ENCODE assay signal across 14 cellular contexts in genomic region chr13:26968431-26969335, GRCh38.
A peak's percentile ranks its signal among the peaks of the same experiment; 100 is the strongest.
DNase-seq lines count a peak whose midpoint lies in the region; ATAC-seq, FAIRE-seq and TF ChIP-seq lines count a peak whose summit lies in the region.
"Had no signal": no experiment of that assay in that cellular context is flagged by ENCODE, and none has a peak within 500 bp of the region (broad histone marks: within the 10 kb centered on the region; RNA-seq: fewer than 3 reads in every experiment).

No MANE protein-coding gene starts in this region.

- no peak overlapping the region for H3K4me3 ChIP-seq in fibroblast of mammary gland (ENCODE audit: control insufficient read depth, low read depth, low read length)
- no peak overlapping the region for H3K4me3 ChIP-seq in pancreas
- H3K4me3 ChIP-seq: GM12878, SJSA1 had no signal

- peaks cover 1% of the 10 kb centered on the region for H3K27me3 Mint-ChIP-seq in activated CD8-positive, alpha-beta T cell treated with anti-CD3 and anti-CD28 coated beads, Interleukin-2, amount 10 ng/mL, durations not matched to agents 7 days and 5 days (ENCODE audit: low read depth)
- H3K27me3 Mint-ChIP-seq in MCF 10A (ENCODE audit: insufficient read depth, unreplicated experiment) = peaks cover 33% of the 10 kb centered on the region

- BruUV-seq in MCF 10A (replicated peaks; lab: Mats Ljungman, UMichigan) = no TSS peak

- H3K27me3 ChIP-seq in pancreas = no peaks in the 10 kb centered on the region
- H3K27me3 ChIP-seq: SJSA1 had no signal

- H3K9me3 Mint-ChIP-seq in activated CD8-positive, alpha-beta T cell treated with anti-CD3 and anti-CD28 coated beads, Interleukin-2, amount 10 ng/mL, durations not matched to agents 7 days and 5 days (ENCODE audit: insufficient read depth) = no peaks in the 10 kb centered on the region
- H3K9me3 Mint-ChIP-seq in MCF 10A (ENCODE audit: unreplicated experiment) = no peaks in the 10 kb centered on the region
- H3K9me3 Mint-ChIP-seq: CD4-positive, alpha-beta memory T cell; IgD-negative memory B cell had no signal

- 31 to 35% methylated on average over 22 of the region's 22 CpGs for WGBS in pancreas, 2 donors

- H3K36me3 ChIP-seq in pancreas = no peaks in the 10 kb centered on the region
- H3K36me3 ChIP-seq: SJSA1 had no signal

- H3K27ac ChIP-seq in pancreas = peak overlapping the region in 3 of 4 donors; percentile 53 to 70 (median 68)
- H3K27ac ChIP-seq: SJSA1 had no signal

- no peaks in the 10 kb centered on the region for H3K9me3 ChIP-seq in pancreas
- H3K9me3 ChIP-seq: SJSA1 had no signal

- POLR2A ChIA-PET in activated CD8-positive, alpha-beta T cell treated with anti-CD3 and anti-CD28 coated beads, Interleukin-2, amount 10 ng/mL, durations not matched to agents 7 days and 5 days (lab: Charles Lee) = no interaction called here
- POLR2A ChIA-PET in MCF 10A (lab: Yijun Ruan, JAX) = no interaction called here

- ATAC-seq in pancreas (peak; percentile 49 to 76 (median 69)), GM21423 (IDR thresholded peaks at IDR 0.05; ENCODE audit: unreplicated experiment) (no peak)
- no peak for ATAC-seq in activated CD8-positive, alpha-beta T cell treated with anti-CD3 and anti-CD28 coated beads, Interleukin-2, amount 10 ng/mL, durations not matched to agents 7 days and 5 days
- ATAC-seq: effector memory CD8-positive, alpha-beta T cell; GM12878; stimulated activated naive CD8-positive, alpha-beta T cell treated with anti-CD3 and anti-CD28 coated beads, Interleukin-15, Interleukin-2, amounts not matched to agents 100 U/mL and 50 U/mL, for 24 hours had no signal

- peak; percentile 45 for DNase-seq in DMS 273 treated with DMSO at 0.1 percent for 48 hours (lab: John Stamatoyannopoulos, UW)
- DNase-seq in NCI-H1694 (lab: John Stamatoyannopoulos, UW) = peak; percentile 88
- peak; percentile 12 for DNase-seq in fibroblast of mammary gland (ENCODE audit: low read depth)
- DNase-seq in pancreas = peak; percentile 62 to 80 (median 68)
- no peak for DNase-seq in activated CD8-positive, alpha-beta T cell treated with anti-CD3 and anti-CD28 coated beads, Interleukin-2, amount 10 ng/mL, durations not matched to agents 7 days and 5 days
- no peak for DNase-seq in cerebellum (ENCODE audit: low spot score)
- no peak for DNase-seq in MCF 10A (ENCODE audit: unreplicated experiment)
- DNase-seq: CD4-positive, alpha-beta memory T cell; effector memory CD8-positive, alpha-beta T cell; stimulated activated naive CD8-positive, alpha-beta T cell treated with anti-CD3 and anti-CD28 coated beads, Interleukin-15, Interleukin-2, amounts not matched to agents 100 U/mL and 50 U/mL, for 24 hours had no signal

- no peak for FAIRE-seq in pancreas (lab: Jason Lieb, UNC)
- FAIRE-seq: GM12878 had no signal

- peaks cover 3% of the 10 kb centered on the region for H3K4me1 Mint-ChIP-seq in activated CD8-positive, alpha-beta T cell treated with anti-CD3 and anti-CD28 coated beads, Interleukin-2, amount 10 ng/mL, durations not matched to agents 7 days and 5 days (ENCODE audit: low read depth)
- H3K4me1 Mint-ChIP-seq in MCF 10A (ENCODE audit: insufficient read depth, unreplicated experiment) = no peaks in the 10 kb centered on the region

- H3K36me3 Mint-ChIP-seq in activated CD8-positive, alpha-beta T cell treated with anti-CD3 and anti-CD28 coated beads, Interleukin-2, amount 10 ng/mL, durations not matched to agents 7 days and 5 days (ENCODE audit: low read depth) = no peaks in the 10 kb centered on the region
- no peaks in the 10 kb centered on the region for H3K36me3 Mint-ChIP-seq in MCF 10A (ENCODE audit: insufficient read depth, unreplicated experiment)
- H3K36me3 Mint-ChIP-seq: CD4-positive, alpha-beta memory T cell; IgD-negative memory B cell had no signal

- H3K4me3 Mint-ChIP-seq in activated CD8-positive, alpha-beta T cell treated with anti-CD3 and anti-CD28 coated beads, Interleukin-2, amount 10 ng/mL, durations not matched to agents 7 days and 5 days = no peak overlapping the region
- H3K4me3 Mint-ChIP-seq in MCF 10A (ENCODE audit: unreplicated experiment) = no peak overlapping the region
- H3K4me3 Mint-ChIP-seq: CD4-positive, alpha-beta memory T cell; effector memory CD8-positive, alpha-beta T cell; IgD-negative memory B cell had no signal

- H3K27ac Mint-ChIP-seq in activated CD8-positive, alpha-beta T cell treated with anti-CD3 and anti-CD28 coated beads, Interleukin-2, amount 10 ng/mL, durations not matched to agents 7 days and 5 days = no peak overlapping the region
- H3K27ac Mint-ChIP-seq in MCF 10A (ENCODE audit: low read depth, unreplicated experiment) = no peak overlapping the region
- H3K27ac Mint-ChIP-seq: CD4-positive, alpha-beta memory T cell; effector memory CD8-positive, alpha-beta T cell had no signal

- CTCF ChIA-PET in activated CD8-positive, alpha-beta T cell treated with anti-CD3 and anti-CD28 coated beads, Interleukin-2, amount 10 ng/mL, durations not matched to agents 7 days and 5 days (lab: Charles Lee) = no interaction called here
- CTCF ChIA-PET in MCF 10A (lab: Yijun Ruan, JAX) = interaction anchor here (0.6 kb wide), 1 partner anchor 44 kb away, joined by 3 read pairs; no protein-coding TSS in a partner anchor

- intact Hi-C loops in pancreas (cut with DNase I) = no loop called here
- intact Hi-C loops in MCF 10A (cut with micrococcal nuclease) = no loop called here

- no peak for TF ChIP-seq CTCF in fibroblast of mammary gland (conservative IDR thresholded peaks at IDR 0.05; ENCODE audit: control insufficient read depth, insufficient read depth, low read depth, low read length)
- no peak for TF ChIP-seq CTCF in pancreas (IDR thresholded peaks at IDR 0.05)
- TF ChIP-seq CTCF in MCF 10A (IDR thresholded peaks at IDR 0.05; ENCODE audit: unreplicated experiment) = no peak

- peaks cover 38 to 54% (median 40%) of the 10 kb centered on the region in 3 donors for H3K4me1 ChIP-seq in pancreas
- H3K4me1 ChIP-seq: SJSA1 had no signal

Comparison
In these comparisons a context has a peak if more than half of its experiments do, and no peak if none do; other contexts are left out.
1. DNase-seq: peak in DMS 273 treated with DMSO at 0.1 percent for 48 hours (single experiment), NCI-H1694 (single experiment), fibroblast of mammary gland (single experiment) and pancreas (6 of 6); none in activated CD8-positive, alpha-beta T cell treated with anti-CD3 and anti-CD28 coated beads, Interleukin-2, amount 10 ng/mL, durations not matched to agents 7 days and 5 days (single experiment), cerebellum (single experiment) and MCF 10A (single experiment).
2. ATAC-seq: peak in pancreas (4 of 4); none in activated CD8-positive, alpha-beta T cell treated with anti-CD3 and anti-CD28 coated beads, Interleukin-2, amount 10 ng/mL, durations not matched to agents 7 days and 5 days (single experiment) and GM21423 (single experiment).